In the genomic region with DNA sequence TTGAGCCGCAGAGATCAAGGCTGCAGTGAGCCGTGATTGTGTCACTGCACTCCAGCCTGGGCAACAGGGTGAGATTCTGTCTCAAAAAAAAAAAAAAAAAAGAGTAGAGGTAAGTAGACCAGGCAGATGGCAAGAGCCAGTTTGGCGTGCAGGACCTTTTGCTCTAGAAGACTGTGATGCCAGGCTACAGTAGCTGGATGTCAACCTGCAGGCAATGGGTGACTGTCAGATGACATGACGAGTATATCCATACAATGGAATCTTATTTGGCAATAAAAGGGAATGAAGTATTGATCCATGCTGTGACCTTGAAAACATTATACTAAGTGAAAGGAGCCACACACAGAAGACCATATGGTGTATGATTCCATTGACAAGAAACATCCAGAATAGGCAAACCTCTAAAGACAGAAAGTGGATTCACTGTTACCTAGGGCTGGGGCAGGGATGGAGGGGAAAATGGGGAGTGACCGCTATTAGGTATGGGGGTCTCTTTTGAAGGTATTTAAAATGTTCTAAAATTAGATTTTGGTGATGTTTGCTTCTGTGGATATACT, we compare ENCODE assay signal across 11 cellular contexts. TPM values are rescaled to one million over a fixed set of nuclear protein-coding genes. Genes with fewer than 3 reads are reported as not detected.
"Had no signal": no experiment of that assay in that cellular context is flagged by ENCODE, and none has a peak within 500 bp of the region (broad histone marks: within the 10 kb centered on the region; RNA-seq: fewer than 3 reads in every experiment).

No MANE protein-coding gene starts in this region.

- H3K36me3 ChIP-seq: HAP-1 had no signal

- H3K9me3 ChIP-seq: HAP-1 had no signal

- H3K4me3 Mint-ChIP-seq: HFFc6, IgD-negative memory B cell had no signal

- H3K4me1 ChIP-seq: HAP-1 had no signal

- H3K27ac Mint-ChIP-seq: HFFc6 had no signal

- H3K9me3 Mint-ChIP-seq: HFFc6, IgD-negative memory B cell had no signal

- DNase-seq: GM23248, GOT3, H7, HFFc6 had no signal

- H3K4me3 ChIP-seq: GM23248, HAP-1 had no signal

- H3K27ac ChIP-seq: GM23248, HL-60 had no signal

- ATAC-seq: HCT116, HepG2 had no signal

RNA-seq across cellular contexts. Expression of gene ACTG2, which starts 22.7 kb away (rescaled TPM):
- total RNA-seq: GM23248, H4, HT1080 had no signal
- polyA plus RNA-seq: GM23248, HepG2, IgD-negative memory B cell had no signal
